32 cellular contexts compared by ENCODE assay signal in genomic region chr7:43137811-43138210, GRCh38. TPM values are rescaled to one million over a fixed set of nuclear protein-coding genes. Genes with fewer than 3 reads are reported as not detected.
DNase-seq lines count a peak whose midpoint lies in the region; ATAC-seq and TF ChIP-seq lines count a peak whose summit lies in the region.
"Had no signal": no experiment of that assay in that cellular context is flagged by ENCODE, and none has a peak within 500 bp of the region (broad histone marks: within the 10 kb centered on the region; RNA-seq: fewer than 3 reads in every experiment).

No MANE protein-coding gene starts in this region.

- DNase-seq in AG10803 (ENCODE audit: low read depth) = peak; percentile 91
- peak; percentile 82 for DNase-seq in HFF-Myc (ENCODE audit: extremely low read depth, low read depth)
- DNase-seq in dedifferentiated amniotic fluid mesenchymal stem cell (ENCODE audit: extremely low spot score) = peak; percentile 38
- DNase-seq in mesenchymal stem cell = no peak
- DNase-seq in HuH-7.5 (ENCODE audit: low spot score) = no peak
- no peak for DNase-seq in stimulated activated naive CD8-positive, alpha-beta T cell treated with anti-CD3 and anti-CD28 coated beads, Interleukin-15, amount 100 ng/mL, for 72 hours
- no peak for DNase-seq in GM10248 (ENCODE audit: extremely low spot score)
- DNase-seq: ACHN; activated CD4-positive, alpha-beta T cell treated with anti-CD3 and anti-CD28 coated beads for 36 hours; activated CD8-positive, alpha-beta T cell treated with anti-CD3 and anti-CD28 coated beads for 36 hours; C1 segment of cervical spinal cord; COR-L47; islet precursor cell; left ventricle myocardium inferior; midbrain; MV-4-11; naive B cell; NCI-H1436; NCI-H2107; NCI-H345; stimulated activated CD4-positive, alpha-beta T cell treated with anti-CD3 and anti-CD28 coated beads, Interleukin-12 subunit alpha, Interleukin-12 subunit beta, amount 100 ng/mL, for 4 hours; stimulated activated CD4-positive, alpha-beta T cell treated with anti-CD3 and anti-CD28 coated beads, Interleukin-2, amount 100 ng/mL, for 48 hours had no signal

- H3K27ac Mint-ChIP-seq in stimulated activated naive CD8-positive, alpha-beta T cell treated with anti-CD3 and anti-CD28 coated beads, Interleukin-15, amount 100 ng/mL, for 72 hours = peak overlapping the region in 1 of 2 donors; percentile 43
- H3K27ac Mint-ChIP-seq: activated CD4-positive, alpha-beta T cell treated with anti-CD3 and anti-CD28 coated beads for 36 hours; activated CD8-positive, alpha-beta T cell treated with anti-CD3 and anti-CD28 coated beads for 36 hours; activated naive CD4-positive, alpha-beta T cell treated with anti-CD3 and anti-CD28 coated beads, Interleukin-2, amount 50 U/mL, for 24 hours; activated T-helper 2 cell treated with anti-CD3 and anti-CD28 coated beads, Interferon-gamma antibody, Interleukin-2, Interleukin-4, amounts not matched to agents 10 μg/mL and 5 μg/mL and 100 μg/mL, durations not matched to agents 14 hours and 24 hours and 36 hours; progenitor cell of endocrine pancreas had no signal

- no peak overlapping the region for H2AFZ ChIP-seq in mesenchymal stem cell (ENCODE audit: low read depth, low read length)
- H2AFZ ChIP-seq: GM23338 had no signal

- no peak overlapping the region for H2BK5ac ChIP-seq in mesenchymal stem cell (ENCODE audit: low read depth, low read length, poor library complexity, severe bottlenecking)

- H3K4me1 Mint-ChIP-seq in stimulated activated naive CD8-positive, alpha-beta T cell treated with anti-CD3 and anti-CD28 coated beads, Interleukin-15, amount 100 ng/mL, for 72 hours = no peaks in the 10 kb centered on the region
- H3K4me1 Mint-ChIP-seq: activated CD4-positive, alpha-beta T cell treated with anti-CD3 and anti-CD28 coated beads for 36 hours; activated naive CD4-positive, alpha-beta T cell treated with anti-CD3 and anti-CD28 coated beads, Interleukin-2, amount 50 U/mL, for 24 hours; naive B cell had no signal

- H3K4me2 ChIP-seq in mesenchymal stem cell (ENCODE audit: low read length, poor library complexity, severe bottlenecking) = no peak overlapping the region

- POLR2A ChIA-PET in GM10248 (lab: Yijun Ruan, JAX) = no interaction called here

- H3K9me3 Mint-ChIP-seq in stimulated activated naive CD8-positive, alpha-beta T cell treated with anti-CD3 and anti-CD28 coated beads, Interleukin-15, amount 100 ng/mL, for 72 hours = no peaks in the 10 kb centered on the region
- H3K9me3 Mint-ChIP-seq: activated CD8-positive, alpha-beta T cell treated with anti-CD3 and anti-CD28 coated beads for 36 hours; activated naive CD4-positive, alpha-beta T cell treated with anti-CD3 and anti-CD28 coated beads, Interleukin-2, amount 50 U/mL, for 24 hours; activated T-helper 2 cell treated with anti-CD3 and anti-CD28 coated beads, Interferon-gamma antibody, Interleukin-2, Interleukin-4, amounts not matched to agents 10 μg/mL and 5 μg/mL and 100 μg/mL, durations not matched to agents 14 hours and 24 hours and 36 hours; GM23338 had no signal

- TF ChIP-seq CTCF in AG10803 (conservative IDR thresholded peaks at IDR 0.05; ENCODE audit: low read length) (no peak), HFF-Myc (IDR thresholded peaks at IDR 0.05; ENCODE audit: low read depth, low read length, missing control alignments) (no peak), GM10248 (IDR thresholded peaks at IDR 0.05; ENCODE audit: control extremely low read depth, extremely low read depth, low read depth, missing control alignments) (no peak)

- 85% methylated on average over 1 of the region's 3 CpGs for WGBS in mesenchymal stem cell

- no peak overlapping the region for H3K4me3 Mint-ChIP-seq in stimulated activated naive CD8-positive, alpha-beta T cell treated with anti-CD3 and anti-CD28 coated beads, Interleukin-15, amount 100 ng/mL, for 72 hours
- H3K4me3 Mint-ChIP-seq: activated CD4-positive, alpha-beta T cell treated with anti-CD3 and anti-CD28 coated beads for 36 hours; activated CD8-positive, alpha-beta T cell treated with anti-CD3 and anti-CD28 coated beads for 36 hours; activated naive CD4-positive, alpha-beta T cell treated with anti-CD3 and anti-CD28 coated beads, Interleukin-2, amount 50 U/mL, for 24 hours; GM23338; naive B cell had no signal

- H3K9me3 ChIP-seq in mesenchymal stem cell (ENCODE audit: control insufficient read depth, low read length) = no peaks in the 10 kb centered on the region
- H3K9me3 ChIP-seq: breast epithelium, left ventricle myocardium inferior, tibial nerve had no signal

- no peaks in the 10 kb centered on the region for H3K36me3 ChIP-seq in mesenchymal stem cell (ENCODE audit: control insufficient read depth in 1 of 2, insufficient read depth in 2 of 2, low read depth in 1 of 2, low read length in 2 of 2)
- H3K36me3 ChIP-seq: breast epithelium, left ventricle myocardium inferior, tibial nerve had no signal

- H3K23ac ChIP-seq in mesenchymal stem cell (ENCODE audit: low read length in 2 of 2) = no peak overlapping the region

- H3K4ac ChIP-seq in mesenchymal stem cell (ENCODE audit: low read depth in 1 of 2, low read length in 2 of 2) = no peak overlapping the region

- no peak overlapping the region for H4K91ac ChIP-seq in mesenchymal stem cell (ENCODE audit: low read length)

- no peak overlapping the region for H3K27ac ChIP-seq in mesenchymal stem cell (ENCODE audit: low read length, poor library complexity, severe bottlenecking)
- H3K27ac ChIP-seq: breast epithelium, HL-60, left ventricle myocardium inferior, tibial nerve had no signal

- H3K79me1 ChIP-seq in mesenchymal stem cell (replicated peaks; ENCODE audit: low read length, poor library complexity, severe bottlenecking) = no peaks in the 10 kb centered on the region

- H2BK12ac ChIP-seq in mesenchymal stem cell (ENCODE audit: low read length in 2 of 2) = no peak overlapping the region

- peaks cover 58% of the 10 kb centered on the region for H3K27me3 Mint-ChIP-seq in stimulated activated naive CD8-positive, alpha-beta T cell treated with anti-CD3 and anti-CD28 coated beads, Interleukin-15, amount 100 ng/mL, for 72 hours

- H3K4me1 ChIP-seq in mesenchymal stem cell (ENCODE audit: control insufficient read depth, insufficient read depth, low read depth, low read length) = peaks cover 16% of the 10 kb centered on the region
- H3K4me1 ChIP-seq: breast epithelium, left ventricle myocardium inferior had no signal

- ATAC-seq in HG03378 (IDR thresholded peaks at IDR 0.05; ENCODE audit: unreplicated experiment) = no peak
- no peak for ATAC-seq in stimulated activated naive CD8-positive, alpha-beta T cell treated with anti-CD3 and anti-CD28 coated beads, Interleukin-15, amount 100 ng/mL, for 72 hours
- ATAC-seq: activated CD4-positive, alpha-beta T cell treated with anti-CD3 and anti-CD28 coated beads for 36 hours; activated CD8-positive, alpha-beta T cell treated with anti-CD3 and anti-CD28 coated beads for 36 hours; GM23338; HepG2; Right ventricle myocardium inferior had no signal

- no peak overlapping the region for H3K14ac ChIP-seq in mesenchymal stem cell (ENCODE audit: low read length in 2 of 2)

- no peak overlapping the region for H2BK15ac ChIP-seq in mesenchymal stem cell (ENCODE audit: low read depth, poor library complexity, severe bottlenecking)

- no peak overlapping the region for H3K18ac ChIP-seq in mesenchymal stem cell (ENCODE audit: low read depth in 1 of 2, low read length in 2 of 2)

- CTCF ChIA-PET in GM10248 (lab: Yijun Ruan, JAX) = interaction anchor here (0.8 to 1.1 kb wide), 2 partner anchors 19 to 29 kb away, joined by 3 read pairs; no protein-coding TSS in a partner anchor

- H2AK5ac ChIP-seq in mesenchymal stem cell (ENCODE audit: low read length, severe bottlenecking) = peak overlapping the region; percentile 72

- no peak overlapping the region for H3K9ac ChIP-seq in mesenchymal stem cell (ENCODE audit: low read length)

- H2BK120ac ChIP-seq in mesenchymal stem cell (ENCODE audit: low read depth, low read length) = no peak overlapping the region

- no peak overlapping the region for H4K8ac ChIP-seq in mesenchymal stem cell (ENCODE audit: low read length)

- H3K4me3 ChIP-seq in AG10803 (ENCODE audit: low read length) (no peak overlapping the region), HFF-Myc (replicated peaks; ENCODE audit: low read depth, low read length) (no peak overlapping the region), mesenchymal stem cell (ENCODE audit: insufficient read depth in 1 of 2, low read depth in 1 of 2, low read length in 2 of 2) (no peak overlapping the region)
- H3K4me3 ChIP-seq: breast epithelium, GM23338, left ventricle myocardium inferior, tibial nerve had no signal

- H3K27me3 ChIP-seq in mesenchymal stem cell (ENCODE audit: control insufficient read depth in 1 of 2, insufficient read depth in 1 of 2, low read length in 2 of 2) = no peaks in the 10 kb centered on the region
- H3K27me3 ChIP-seq: tibial nerve had no signal

RNA-seq across cellular contexts. Expression of gene HECW1, which starts 25.4 kb away (rescaled TPM):
- polyA plus RNA-seq in mesenchymal stem cell (2013, experiment 1 of 2) = 3.5 TPM
- polyA plus RNA-seq in mesenchymal stem cell (2013, experiment 2 of 2) = 3.3 TPM
- polyA plus RNA-seq: HepG2 had no signal

Comparison
In these comparisons a context has a peak if more than half of its experiments do, and no peak if none do; other contexts are left out.
1. DNase-seq: peak in AG10803 (single experiment), HFF-Myc (single experiment) and dedifferentiated amniotic fluid mesenchymal stem cell (single experiment); none in mesenchymal stem cell (single experiment), HuH-7.5 (single experiment), stimulated activated naive CD8-positive, alpha-beta T cell treated with anti-CD3 and anti-CD28 coated beads, Interleukin-15, amount 100 ng/mL, for 72 hours (0 of 2) and GM10248 (single experiment).